ENCODE assay signal across 1 cellular context in genomic region chr7:141408440-141408839, GRCh38.
TF ChIP-seq lines count a peak whose summit lies in the region.

No MANE protein-coding gene starts in this region.

TF ChIP-seq in WTC11, 78 proteins besides CTCF, POLR2A, EP300 and RAD21 (continued from another document):
- TF ChIP-seq ATF2 (CRISPR knock-in tag; IDR thresholded peaks at IDR 0.05; ENCODE audit: borderline replicate concordance, low read depth), result no peak
